In the genomic region with DNA sequence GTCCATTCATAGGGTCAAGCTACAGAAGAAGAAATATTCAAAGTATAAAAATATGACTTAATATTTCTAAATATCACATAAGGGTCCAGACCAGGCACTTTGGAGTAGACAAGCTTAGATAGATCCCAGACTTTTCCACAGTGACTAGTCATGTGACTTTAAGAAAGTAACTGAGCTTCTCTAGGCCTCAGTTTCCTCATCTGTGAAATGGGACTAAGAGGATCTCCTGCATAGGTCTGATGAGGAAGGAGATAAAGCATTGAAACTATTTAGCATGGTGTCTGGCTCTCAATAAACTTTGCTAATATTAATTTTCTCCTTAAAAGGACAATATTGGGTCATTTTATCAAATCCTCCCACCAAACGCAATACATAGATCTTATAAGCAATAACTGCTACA, we compare ENCODE assay signal across 1 cellular context.
TF ChIP-seq lines count a peak whose summit lies in the region.

No MANE protein-coding gene starts in this region.

TF ChIP-seq in SK-N-SH, 30 proteins besides CTCF, POLR2A, EP300 and RAD21:
- no peak for TF ChIP-seq RCOR1 (IDR thresholded peaks at IDR 0.05; ENCODE audit: low read length)
- TF ChIP-seq FOXM1 (IDR thresholded peaks at IDR 0.05; ENCODE audit: low read depth) = no peak
- TF ChIP-seq SIN3A (IDR thresholded peaks at IDR 0.05; ENCODE audit: borderline replicate concordance, low read depth, low read length) = no peak
- no peak for TF ChIP-seq TAF1 (IDR thresholded peaks at IDR 0.05; ENCODE audit: borderline replicate concordance, low read depth, low read length)
- no peak for TF ChIP-seq CHD2 (IDR thresholded peaks at IDR 0.05; ENCODE audit: low read length, partially characterized antibody)
- no peak for TF ChIP-seq POLR2AphosphoS5 (IDR thresholded peaks at IDR 0.05; ENCODE audit: low read depth, low read length)
- TF ChIP-seq TEAD4 (IDR thresholded peaks at IDR 0.05; ENCODE audit: borderline replicate concordance, insufficient read depth) = no peak
- no peak for TF ChIP-seq SMC3 (IDR thresholded peaks at IDR 0.05; ENCODE audit: low read depth, low read length)
- TF ChIP-seq RXRA (IDR thresholded peaks at IDR 0.05; ENCODE audit: borderline replicate concordance, low read depth) = no peak
